In genomic region chr7:112206238-112207105, GRCh38 we compare ENCODE assay signal across 8 cellular contexts. TPM values are rescaled to one million over a fixed set of nuclear protein-coding genes. Genes with fewer than 3 reads are reported as not detected.
A peak's percentile ranks its signal among the peaks of the same experiment; 100 is the strongest.
DNase-seq lines count a peak whose midpoint lies in the region; ATAC-seq, FAIRE-seq and TF ChIP-seq lines count a peak whose summit lies in the region.

A gene with protein sequence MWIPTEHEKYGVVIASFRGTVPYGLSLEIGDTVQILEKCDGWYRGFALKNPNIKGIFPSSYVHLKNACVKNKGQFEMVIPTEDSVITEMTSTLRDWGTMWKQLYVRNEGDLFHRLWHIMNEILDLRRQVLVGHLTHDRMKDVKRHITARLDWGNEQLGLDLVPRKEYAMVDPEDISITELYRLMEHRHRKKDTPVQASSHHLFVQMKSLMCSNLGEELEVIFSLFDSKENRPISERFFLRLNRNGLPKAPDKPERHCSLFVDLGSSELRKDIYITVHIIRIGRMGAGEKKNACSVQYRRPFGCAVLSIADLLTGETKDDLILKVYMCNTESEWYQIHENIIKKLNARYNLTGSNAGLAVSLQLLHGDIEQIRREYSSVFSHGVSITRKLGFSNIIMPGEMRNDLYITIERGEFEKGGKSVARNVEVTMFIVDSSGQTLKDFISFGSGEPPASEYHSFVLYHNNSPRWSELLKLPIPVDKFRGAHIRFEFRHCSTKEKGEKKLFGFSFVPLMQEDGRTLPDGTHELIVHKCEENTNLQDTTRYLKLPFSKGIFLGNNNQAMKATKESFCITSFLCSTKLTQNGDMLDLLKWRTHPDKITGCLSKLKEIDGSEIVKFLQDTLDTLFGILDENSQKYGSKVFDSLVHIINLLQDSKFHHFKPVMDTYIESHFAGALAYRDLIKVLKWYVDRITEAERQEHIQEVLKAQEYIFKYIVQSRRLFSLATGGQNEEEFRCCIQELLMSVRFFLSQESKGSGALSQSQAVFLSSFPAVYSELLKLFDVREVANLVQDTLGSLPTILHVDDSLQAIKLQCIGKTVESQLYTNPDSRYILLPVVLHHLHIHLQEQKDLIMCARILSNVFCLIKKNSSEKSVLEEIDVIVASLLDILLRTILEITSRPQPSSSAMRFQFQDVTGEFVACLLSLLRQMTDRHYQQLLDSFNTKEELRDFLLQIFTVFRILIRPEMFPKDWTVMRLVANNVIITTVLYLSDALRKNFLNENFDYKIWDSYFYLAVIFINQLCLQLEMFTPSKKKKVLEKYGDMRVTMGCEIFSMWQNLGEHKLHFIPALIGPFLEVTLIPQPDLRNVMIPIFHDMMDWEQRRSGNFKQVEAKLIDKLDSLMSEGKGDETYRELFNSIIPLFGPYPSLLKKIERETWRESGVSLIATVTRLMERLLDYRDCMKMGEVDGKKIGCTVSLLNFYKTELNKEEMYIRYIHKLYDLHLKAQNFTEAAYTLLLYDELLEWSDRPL (N-terminal part only) (minus strand): TSS chr7:112206399. CDS start chr7:112206138, 261 bp downstream.
A gene with protein sequence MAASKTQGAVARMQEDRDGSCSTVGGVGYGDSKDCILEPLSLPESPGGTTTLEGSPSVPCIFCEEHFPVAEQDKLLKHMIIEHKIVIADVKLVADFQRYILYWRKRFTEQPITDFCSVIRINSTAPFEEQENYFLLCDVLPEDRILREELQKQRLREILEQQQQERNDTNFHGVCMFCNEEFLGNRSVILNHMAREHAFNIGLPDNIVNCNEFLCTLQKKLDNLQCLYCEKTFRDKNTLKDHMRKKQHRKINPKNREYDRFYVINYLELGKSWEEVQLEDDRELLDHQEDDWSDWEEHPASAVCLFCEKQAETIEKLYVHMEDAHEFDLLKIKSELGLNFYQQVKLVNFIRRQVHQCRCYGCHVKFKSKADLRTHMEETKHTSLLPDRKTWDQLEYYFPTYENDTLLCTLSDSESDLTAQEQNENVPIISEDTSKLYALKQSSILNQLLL (plus strand): TSS chr7:112206695. CDS start chr7:112206717, 22 bp downstream.

- H3K4me3 Mint-ChIP-seq in Caco-2 (ENCODE audit: unreplicated experiment) = peak within 1 kb of the TSS; percentile 97
- H3K4me3 Mint-ChIP-seq in activated CD8-positive, alpha-beta memory T cell treated with anti-CD3 and anti-CD28 coated beads, Interleukin-2, amount 10 ng/mL, durations not matched to agents 7 days and 5 days = peak within 1 kb of the TSS; percentile 87

- H3K9me3 ChIP-seq in Caco-2 (no peaks in the 10 kb centered on the region), endocrine pancreas (ENCODE audit: control insufficient read depth, low read length) (no peaks in the 10 kb centered on the region), mesenchymal stem cell (ENCODE audit: control insufficient read depth, low read length) (no peaks in the 10 kb centered on the region)

- H3K23ac ChIP-seq in mesenchymal stem cell (ENCODE audit: low read length in 2 of 2) = peak within 1 kb of the TSS in 1 of 2 experiments; percentile 16

- H3K14ac ChIP-seq in mesenchymal stem cell (ENCODE audit: low read length in 2 of 2) = peak within 1 kb of the TSS in 1 of 2 experiments; percentile 45

- peak within 1 kb of the TSS; percentile 84 to 94 for H3K18ac ChIP-seq in mesenchymal stem cell (ENCODE audit: low read depth in 1 of 2, low read length in 2 of 2)

- peak within 1 kb of the TSS in 1 of 2 experiments; percentile 81 for H3K4ac ChIP-seq in mesenchymal stem cell (ENCODE audit: low read depth in 1 of 2, low read length in 2 of 2)

- POLR2A ChIA-PET in Caco-2 (lab: Charles Lee) = interaction anchor here (1.3 kb wide), 1 partner anchor 244 kb away, joined by 8 read pairs; the partner anchor contains the start of gene IFRD1

- H2BK15ac ChIP-seq in mesenchymal stem cell (ENCODE audit: low read depth, poor library complexity, severe bottlenecking) = peak within 1 kb of the TSS; percentile 80

- peak; percentile 89 for ATAC-seq in GM21381 (IDR thresholded peaks at IDR 0.05; ENCODE audit: unreplicated experiment)
- peak; percentile 94 for ATAC-seq in activated CD8-positive, alpha-beta memory T cell treated with anti-CD3 and anti-CD28 coated beads, Interleukin-2, amount 10 ng/mL, durations not matched to agents 7 days and 5 days

- peak within 1 kb of the TSS; percentile 91 for H3K4me3 ChIP-seq in Caco-2 (ENCODE audit: low read depth, low read length)
- peak within 1 kb of the TSS; percentile 95 for H3K4me3 ChIP-seq in endocrine pancreas (ENCODE audit: control insufficient read depth, insufficient read depth, low read length)
- peak within 1 kb of the TSS; percentile 92 to 93 for H3K4me3 ChIP-seq in mesenchymal stem cell (ENCODE audit: insufficient read depth in 1 of 2, low read depth in 1 of 2, low read length in 2 of 2)

- H3K9ac ChIP-seq in endocrine pancreas (ENCODE audit: control insufficient read depth, insufficient read depth, low read length) (peak within 1 kb of the TSS; percentile 95), mesenchymal stem cell (ENCODE audit: low read length) (peak within 1 kb of the TSS; percentile 90)

- no peak for TF ChIP-seq CTCF in Caco-2 (IDR thresholded peaks at IDR 0.05; ENCODE audit: insufficient read depth in 1 of 2, low read depth in 1 of 2, low read length in 1 of 2, severe bottlenecking in 1 of 2, unreplicated experiment in 1 of 2)

- H4K91ac ChIP-seq in mesenchymal stem cell (ENCODE audit: low read length) = peak within 1 kb of the TSS; percentile 11

- peak within 1 kb of the TSS in 1 of 2 experiments; percentile 28 for H2BK12ac ChIP-seq in mesenchymal stem cell (ENCODE audit: low read length in 2 of 2)

- peak within 1 kb of the TSS; percentile 19 for H2BK120ac ChIP-seq in mesenchymal stem cell (ENCODE audit: low read depth, low read length)

- peak within 1 kb of the TSS; percentile 93 for H3K27ac Mint-ChIP-seq in Caco-2 (ENCODE audit: unreplicated experiment)
- peak within 1 kb of the TSS; percentile 86 for H3K27ac Mint-ChIP-seq in activated CD8-positive, alpha-beta memory T cell treated with anti-CD3 and anti-CD28 coated beads, Interleukin-2, amount 10 ng/mL, durations not matched to agents 7 days and 5 days

- WGBS in mesenchymal stem cell = under 1% methylated on average over 71 of the region's 73 CpGs

- peak within 1 kb of the TSS; percentile 44 for H2AFZ ChIP-seq in mesenchymal stem cell (ENCODE audit: low read depth, low read length)

- H2AK5ac ChIP-seq in mesenchymal stem cell (ENCODE audit: low read length, severe bottlenecking) = no peak within 1 kb of the TSS

- CTCF ChIA-PET in Caco-2 (lab: Charles Lee) = interaction anchor here (0.7 kb wide), 1 partner anchor 11 kb away, joined by 3 read pairs; no protein-coding TSS in a partner anchor
- CTCF ChIA-PET in activated CD8-positive, alpha-beta memory T cell treated with anti-CD3 and anti-CD28 coated beads, Interleukin-2, amount 10 ng/mL, durations not matched to agents 7 days and 5 days (lab: Charles Lee) = interaction anchor here (1.2 to 1.3 kb wide), 3 partner anchors 8 to 454 kb away, joined by 3 to 5 read pairs (median 3); no protein-coding TSS in a partner anchor

- FAIRE-seq in HTR-8/SVneo (lab: Jason Lieb, UNC) = peak; percentile 57

- DNase-seq in Caco-2 (peak; percentile 98), HTR-8/SVneo (ENCODE audit: insufficient read length, low spot score) (peak; percentile 88), NOMO-1 treated with DMSO at 0.1 percent for 48 hours (lab: John Stamatoyannopoulos, UW; ENCODE audit: unreplicated experiment) (peak; percentile 90), mesenchymal stem cell (peak; percentile 99)
- peak; percentile 99 for DNase-seq in activated CD8-positive, alpha-beta memory T cell treated with anti-CD3 and anti-CD28 coated beads, Interleukin-2, amount 10 ng/mL, durations not matched to agents 7 days and 5 days
- peak; percentile 98 for DNase-seq in stimulated activated CD8-positive, alpha-beta memory T cell treated with anti-CD3 and anti-CD28 coated beads, Interleukin-12 subunit alpha, Interleukin-12 subunit beta, amount 100 ng/mL, for 24 hours (ENCODE audit: extremely low read depth)

- H3K4me1 ChIP-seq in Caco-2 (peaks cover 9% of the 10 kb centered on the region), endocrine pancreas (ENCODE audit: control insufficient read depth, insufficient read depth, low read length) (peaks cover 10% of the 10 kb centered on the region), mesenchymal stem cell (ENCODE audit: control insufficient read depth, insufficient read depth, low read depth, low read length) (peaks cover 2% of the 10 kb centered on the region)

- peaks cover 16% of the 10 kb centered on the region for H3K4me1 Mint-ChIP-seq in Caco-2 (ENCODE audit: low read depth, unreplicated experiment)
- peaks cover 31% of the 10 kb centered on the region for H3K4me1 Mint-ChIP-seq in activated CD8-positive, alpha-beta memory T cell treated with anti-CD3 and anti-CD28 coated beads, Interleukin-2, amount 10 ng/mL, durations not matched to agents 7 days and 5 days

- H3K27me3 ChIP-seq in Caco-2 (replicated peaks; ENCODE audit: control insufficient read depth, insufficient read depth, low read length) = no peaks in the 10 kb centered on the region
- no peaks in the 10 kb centered on the region for H3K27me3 ChIP-seq in endocrine pancreas (ENCODE audit: control insufficient read depth, insufficient read depth, low read length)
- H3K27me3 ChIP-seq in mesenchymal stem cell (ENCODE audit: control insufficient read depth in 1 of 2, insufficient read depth in 1 of 2, low read length in 2 of 2) = no peaks in the 10 kb centered on the region

- H3K4me2 ChIP-seq in mesenchymal stem cell (ENCODE audit: low read length, poor library complexity, severe bottlenecking) = peak within 1 kb of the TSS; percentile 57

- peaks cover 2% of the 10 kb centered on the region for H3K79me1 ChIP-seq in mesenchymal stem cell (replicated peaks; ENCODE audit: low read length, poor library complexity, severe bottlenecking)

- no peak within 1 kb of the TSS for H2BK5ac ChIP-seq in mesenchymal stem cell (ENCODE audit: low read depth, low read length, poor library complexity, severe bottlenecking)

- peak within 1 kb of the TSS; percentile 78 for H3K27ac ChIP-seq in mesenchymal stem cell (ENCODE audit: low read length, poor library complexity, severe bottlenecking)

- BruUV-seq in Caco-2 (replicated peaks; lab: Mats Ljungman, UMichigan) = TSS peak; percentile 70

- no peaks in the 10 kb centered on the region for H3K9me3 Mint-ChIP-seq in Caco-2 (ENCODE audit: unreplicated experiment)
- no peaks in the 10 kb centered on the region for H3K9me3 Mint-ChIP-seq in activated CD8-positive, alpha-beta memory T cell treated with anti-CD3 and anti-CD28 coated beads, Interleukin-2, amount 10 ng/mL, durations not matched to agents 7 days and 5 days (ENCODE audit: low read depth)

- intact Hi-C loops in Caco-2 (cut with micrococcal nuclease; ENCODE audit: unreplicated experiment) = loop anchor here (2.0 to 5.0 kb wide), 5 partner anchors 44 to 460 kb away; no protein-coding TSS in a partner anchor

- H4K8ac ChIP-seq in mesenchymal stem cell (ENCODE audit: low read length) = peak within 1 kb of the TSS; percentile 94

- peaks cover 16% of the 10 kb centered on the region for H3K36me3 Mint-ChIP-seq in Caco-2 (ENCODE audit: insufficient read depth, unreplicated experiment)
- peaks cover 2% of the 10 kb centered on the region for H3K36me3 Mint-ChIP-seq in activated CD8-positive, alpha-beta memory T cell treated with anti-CD3 and anti-CD28 coated beads, Interleukin-2, amount 10 ng/mL, durations not matched to agents 7 days and 5 days

- H3K36me3 ChIP-seq in Caco-2 (ENCODE audit: control insufficient read depth, insufficient read depth, low read length) (no peaks in the 10 kb centered on the region), endocrine pancreas (ENCODE audit: control insufficient read depth, insufficient read depth, low read length) (no peaks in the 10 kb centered on the region), mesenchymal stem cell (ENCODE audit: control insufficient read depth in 1 of 2, insufficient read depth in 2 of 2, low read depth in 1 of 2, low read length in 2 of 2) (no peaks in the 10 kb centered on the region)

- H3K27me3 Mint-ChIP-seq in Caco-2 (ENCODE audit: insufficient read depth, unreplicated experiment) = peaks cover 11% of the 10 kb centered on the region
- peaks cover 35% of the 10 kb centered on the region for H3K27me3 Mint-ChIP-seq in activated CD8-positive, alpha-beta memory T cell treated with anti-CD3 and anti-CD28 coated beads, Interleukin-2, amount 10 ng/mL, durations not matched to agents 7 days and 5 days

RNA-seq across cellular contexts. Expression of the first gene that starts in this region (rescaled TPM):
- 2.0 and 2.7 TPM in 2 replicates for total RNA-seq in Caco-2 (2022)
- under 1 TPM; 0.64 to 0.87 TPM for total RNA-seq in activated CD8-positive, alpha-beta memory T cell treated with anti-CD3 and anti-CD28 coated beads, Interleukin-2, amount 10 ng/mL, durations not matched to agents 7 days and 5 days
- 7.2 TPM for polyA plus RNA-seq in mesenchymal stem cell (2013, experiment 1 of 2)
- 5.7 TPM for polyA plus RNA-seq in mesenchymal stem cell (2013, experiment 2 of 2)

RNA-seq across cellular contexts. Expression of the second gene that starts in this region (rescaled TPM):
- total RNA-seq in Caco-2 (2022) = 22.8 and 23.2 TPM in 2 replicates
- total RNA-seq in activated CD8-positive, alpha-beta memory T cell treated with anti-CD3 and anti-CD28 coated beads, Interleukin-2, amount 10 ng/mL, durations not matched to agents 7 days and 5 days = 10 to 100 TPM; 15.8 to 16.4 TPM
- 26.1 TPM for polyA plus RNA-seq in mesenchymal stem cell (2013, experiment 1 of 2)
- polyA plus RNA-seq in mesenchymal stem cell (2013, experiment 2 of 2) = 27.1 TPM

Comparison
In these comparisons a context has a peak if more than half of its experiments do, and no peak if none do; other contexts are left out.
1. Peak in every context shown above with its lines: DNase-seq, ATAC-seq, H3K4me3 ChIP-seq and H3K27ac ChIP-seq.